ENCODE assay signal across 8 cellular contexts in the genomic region with DNA sequence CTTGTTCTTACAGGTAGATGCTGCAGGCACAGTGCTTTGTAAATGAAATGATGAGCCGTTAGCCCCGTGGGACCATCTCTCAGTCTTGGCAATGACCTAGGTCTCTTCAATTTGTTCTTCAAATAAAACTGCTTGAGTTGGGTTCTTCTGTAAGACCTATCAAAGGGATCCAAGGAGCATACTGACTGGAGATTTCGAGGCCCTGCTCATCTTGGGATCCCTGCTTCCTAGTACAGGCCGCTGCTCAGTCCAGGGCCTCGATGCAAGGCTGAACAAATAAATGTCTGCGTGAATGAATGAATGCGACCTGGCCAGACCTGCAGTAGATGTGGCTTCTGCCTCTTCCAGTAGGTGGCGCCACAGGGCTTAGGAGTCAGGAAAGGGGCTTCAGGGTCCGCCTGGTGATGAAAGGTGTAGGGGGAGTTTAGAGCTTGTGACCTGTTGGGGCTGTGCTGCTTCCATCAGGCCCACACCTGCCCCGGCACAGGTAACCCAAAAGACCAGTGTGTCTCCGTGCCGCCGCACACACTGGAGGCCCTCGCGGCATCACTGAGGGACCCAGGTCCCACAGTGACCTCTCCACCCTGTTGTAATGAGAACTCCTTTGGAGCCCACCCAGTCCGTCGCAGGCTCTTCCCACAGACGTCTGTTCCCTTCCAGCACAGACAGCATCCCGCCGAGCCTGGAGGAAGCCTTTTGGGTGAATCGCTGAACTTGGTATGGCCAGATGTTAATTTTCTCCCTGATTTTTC. TPM values are rescaled to one million over a fixed set of nuclear protein-coding genes. Genes with fewer than 3 reads are reported as not detected.
A peak's percentile ranks its signal among the peaks of the same experiment; 100 is the strongest.
DNase-seq lines count a peak whose midpoint lies in the region; ATAC-seq and TF ChIP-seq lines count a peak whose summit lies in the region.

No MANE protein-coding gene starts in this region.

- H3K4me1 ChIP-seq in left ventricle myocardium inferior: peaks cover 91% of the 10 kb centered on the region
- peaks cover 5 to 6% of the 10 kb centered on the region in 2 donors for H3K4me1 ChIP-seq in gastrocnemius medialis

- H3K27ac ChIP-seq in left ventricle myocardium inferior (replicated peaks) (peak overlapping the region; percentile 66), gastrocnemius medialis (no peak overlapping the region)

- H3K36me3 Mint-ChIP-seq in activated naive CD4-positive, alpha-beta T cell treated with anti-CD3 and anti-CD28 coated beads for 36 hours (ENCODE audit: low read depth): no peaks in the 10 kb centered on the region

- DNase-seq in ACHN (peak; percentile 65), NCI-H446 (lab: John Stamatoyannopoulos, UW) (peak; percentile 35 to 85), left ventricle myocardium inferior (peak; percentile 58), gastrocnemius medialis (peak in 1 of 2 donors; percentile 25), HPDE6-E6E7 (ENCODE audit: extremely low spot score) (no peak)
- peak; percentile 68 for DNase-seq in activated naive CD4-positive, alpha-beta T cell treated with anti-CD3 and anti-CD28 coated beads for 36 hours

- H3K27ac Mint-ChIP-seq in activated naive CD4-positive, alpha-beta T cell treated with anti-CD3 and anti-CD28 coated beads for 36 hours: no peak overlapping the region

- peaks cover 30% of the 10 kb centered on the region for H3K27me3 Mint-ChIP-seq in activated naive CD4-positive, alpha-beta T cell treated with anti-CD3 and anti-CD28 coated beads for 36 hours (ENCODE audit: low read depth)

- intact Hi-C loops in activated naive CD4-positive, alpha-beta T cell treated with anti-CD3 and anti-CD28 coated beads for 36 hours (cut with micrococcal nuclease): loop anchor here (2.0 to 5.0 kb wide), 2 partner anchors 234 to 525 kb away; no protein-coding TSS in a partner anchor
- intact Hi-C loops in left ventricle myocardium inferior (cut with micrococcal nuclease) (loop anchor here (10.0 kb wide), 2 partner anchors 228 to 528 kb away; no protein-coding TSS in a partner anchor), gastrocnemius medialis (cut with DNase I; ENCODE audit: low total_unique reads) (loop anchor here (1.0 to 10.0 kb wide), 2 partner anchors 208 to 526 kb away; no protein-coding TSS in a partner anchor)

- peaks cover 8% of the 10 kb centered on the region for H3K36me3 ChIP-seq in left ventricle myocardium inferior
- H3K36me3 ChIP-seq in gastrocnemius medialis: no peaks in the 10 kb centered on the region

- TF ChIP-seq CTCF in GM12872 (IDR thresholded peaks at IDR 0.05; ENCODE audit: insufficient read depth, low read depth, low read length): peak; percentile 74
- TF ChIP-seq CTCF in left ventricle myocardium inferior (IDR thresholded peaks at IDR 0.05; ENCODE audit: borderline replicate concordance): peak; percentile 76
- peak; percentile 55 to 74 (median 72) for TF ChIP-seq CTCF in gastrocnemius medialis (IDR thresholded peaks at IDR 0.05 in 4 of 5, conservative IDR thresholded peaks at IDR 0.05 in 1 of 5)

- no peak for ATAC-seq in gastrocnemius medialis
- ATAC-seq in activated CD4-positive, CD25-positive, alpha-beta regulatory T cell treated with anti-CD3 and anti-CD28 coated beads, Interleukin-2, amount 50 U/mL, for 24 hours: no peak

- peaks cover 4% of the 10 kb centered on the region for H3K27me3 ChIP-seq in left ventricle myocardium inferior (ENCODE audit: low read depth)
- peaks cover 32 to 38% (median 34%) of the 10 kb centered on the region in 3 donors for H3K27me3 ChIP-seq in gastrocnemius medialis

- H3K9me3 Mint-ChIP-seq in activated naive CD4-positive, alpha-beta T cell treated with anti-CD3 and anti-CD28 coated beads for 36 hours: no peaks in the 10 kb centered on the region

- CTCF ChIA-PET in activated naive CD4-positive, alpha-beta T cell treated with anti-CD3 and anti-CD28 coated beads for 36 hours (lab: Charles Lee): interaction anchor here (0.8 to 1.1 kb wide), 2 partner anchors 10 to 227 kb away, joined by 3 to 4 read pairs; no protein-coding TSS in a partner anchor

- no peaks in the 10 kb centered on the region for H3K9me3 ChIP-seq in left ventricle myocardium inferior (replicated peaks)
- no peaks in the 10 kb centered on the region for H3K9me3 ChIP-seq in gastrocnemius medialis

- H3K4me3 ChIP-seq in left ventricle myocardium inferior (peak overlapping the region; percentile 34), gastrocnemius medialis (no peak overlapping the region)

- TF ChIP-seq POLR2A in gastrocnemius medialis (IDR thresholded peaks at IDR 0.05): no peak

- H3K4me3 Mint-ChIP-seq in activated naive CD4-positive, alpha-beta T cell treated with anti-CD3 and anti-CD28 coated beads for 36 hours: no peak overlapping the region

- in situ Hi-C loops in ACHN (cut with HindIII; ENCODE audit: low pct_ligation_motif_present, low pct_unique_long_range_greater_than_20kb, low sequenced_read_pairs): no loop called here
- in situ Hi-C loops in gastrocnemius medialis (cut with MboI; ENCODE audit: low sequenced_read_pairs in 4 of 4): loop anchor here (5.0 to 25.0 kb wide), 4 partner anchors 205 to 528 kb away; no protein-coding TSS in a partner anchor

- H3K4me1 Mint-ChIP-seq in activated naive CD4-positive, alpha-beta T cell treated with anti-CD3 and anti-CD28 coated beads for 36 hours (ENCODE audit: low read depth): peaks cover 10% of the 10 kb centered on the region

RNA-seq across cellular contexts. Expression of a gene that starts 4.4 kb away (rescaled TPM):
- total RNA-seq in activated naive CD4-positive, alpha-beta T cell treated with anti-CD3 and anti-CD28 coated beads for 36 hours: under 1 TPM; 0.02 to 0.12 TPM
- total RNA-seq in left ventricle myocardium inferior (137 TPM), gastrocnemius medialis (1 to 10 TPM in 2 of 4 donors, under 1 TPM in 2; 0.80 to 1.8 (median 0.91) TPM)

RNA-seq across cellular contexts. Expression of a gene that starts 53.0 kb away (rescaled TPM):
- total RNA-seq in activated naive CD4-positive, alpha-beta T cell treated with anti-CD3 and anti-CD28 coated beads for 36 hours: 10 to 100 TPM; 13.1 to 13.5 TPM
- 1.7 TPM for total RNA-seq in left ventricle myocardium inferior
- 10 to 100 TPM; 11.5 to 13.5 (median 12.4) TPM for total RNA-seq in gastrocnemius medialis

Comparison
In these comparisons a context has a peak if more than half of its experiments do, and no peak if none do; other contexts are left out.
1. RNA of a gene that starts 4.4 kb away (total RNA-seq): 137 TPM in left ventricle myocardium inferior (single experiment); 0.80 to 1.8 TPM in gastrocnemius medialis and 0.02 to 0.12 TPM in activated naive CD4-positive, alpha-beta T cell treated with anti-CD3 and anti-CD28 coated beads for 36 hours; every median in the first group is over 10 times any median in the second.
2. Peak in every context shown above with its lines, with median percentiles within 50 percentile points of each other: CTCF ChIP-seq.